Comparison of ENCODE assay signal across 8 cellular contexts in genomic region chr5:151051931-151052608, GRCh38. TPM values are rescaled to one million over a fixed set of nuclear protein-coding genes. Genes with fewer than 3 reads are reported as not detected.
A peak's percentile ranks its signal among the peaks of the same experiment; 100 is the strongest.
DNase-seq lines count a peak whose midpoint lies in the region; ATAC-seq and TF ChIP-seq lines count a peak whose summit lies in the region.

No MANE protein-coding gene starts in this region.

- peaks cover 22 to 39% of the 10 kb centered on the region in 2 donors for H3K36me3 Mint-ChIP-seq in activated T-cell treated with anti-CD3 and anti-CD28 coated beads, Interleukin-2, amount 50 U/mL, for 72 hours (ENCODE audit: insufficient read depth in 2 of 2)

- peaks cover 5 to 34% (median 13%) of the 10 kb centered on the region in 4 donors for H3K4me1 ChIP-seq in transverse colon

- no peak for TF ChIP-seq EP300 in transverse colon (IDR thresholded peaks at IDR 0.05; ENCODE audit: low read depth)

- H3K9me3 Mint-ChIP-seq in activated T-cell treated with anti-CD3 and anti-CD28 coated beads, Interleukin-2, amount 50 U/mL, for 72 hours = no peaks in the 10 kb centered on the region

- TF ChIP-seq POLR2A in transverse colon (IDR thresholded peaks at IDR 0.05) = no peak

- peaks cover 28% of the 10 kb centered on the region for H3K4me1 Mint-ChIP-seq in activated T-cell treated with anti-CD3 and anti-CD28 coated beads, Interleukin-2, amount 50 U/mL, for 72 hours (ENCODE audit: low read depth)

- H3K27ac ChIP-seq in VCaP = no peak overlapping the region
- peak overlapping the region; percentile 15 to 82 (median 43) for H3K27ac ChIP-seq in transverse colon

- no peak overlapping the region for H3K4me3 ChIP-seq in transverse colon

- in situ Hi-C loops in transverse colon (cut with MboI; ENCODE audit: low pct_ligation_motif_present in 1 of 4, low pct_unique_long_range_greater_than_20kb in 1 of 4, low sequenced_read_pairs in 3 of 4) = loop anchor here (5.0 to 10.0 kb wide), 2 partner anchors 63 to 65 kb away; no protein-coding TSS in a partner anchor

- peak; percentile 22 to 24 for ATAC-seq in activated T-cell treated with anti-CD3 and anti-CD28 coated beads, Interleukin-2, amount 50 U/mL, for 72 hours (replicated peaks in 1 of 2)
- peak; percentile 8 for ATAC-seq in left lobe of liver

- peaks cover 0 to 39% (median 18%) of the 10 kb centered on the region in 4 donors for H3K36me3 ChIP-seq in transverse colon

- peak overlapping the region; percentile 82 for H3K27ac Mint-ChIP-seq in activated T-cell treated with anti-CD3 and anti-CD28 coated beads, Interleukin-2, amount 50 U/mL, for 72 hours

- H3K9me3 ChIP-seq in transverse colon = no peaks in the 10 kb centered on the region

- H3K27me3 ChIP-seq in transverse colon = no peaks in the 10 kb centered on the region

- intact Hi-C loops in transverse colon (cut with DNase I; ENCODE audit: low total_unique reads) = loop anchor here (2.0 kb wide), 1 partner anchor 63 kb away; no protein-coding TSS in a partner anchor

- no peak overlapping the region for H3K4me3 Mint-ChIP-seq in activated T-cell treated with anti-CD3 and anti-CD28 coated beads, Interleukin-2, amount 50 U/mL, for 72 hours

- TF ChIP-seq CTCF in VCaP (conservative IDR thresholded peaks at IDR 0.05) = peak; percentile 36
- TF ChIP-seq CTCF in transverse colon (IDR thresholded peaks at IDR 0.05) = no peak

- 73 to 78% methylated on average over 2 to 10 of the region's 10 CpGs for WGBS in transverse colon (ENCODE audit: low coverage in 1 of 2), 2 donors

- DNase-seq in activated T-cell treated with anti-CD3 and anti-CD28 coated beads, Interleukin-2, amount 50 U/mL, for 72 hours = no peak
- DNase-seq in activated T-cell treated with anti-CD3 and anti-CD28 coated beads, Interleukin-2, amount 50 U/mL, for 1 hour = no peak
- DNase-seq in left lobe of liver (ENCODE audit: low spot score) (no peak), transverse colon (no peak), NCI-H446 treated with DMSO at 0.1 percent for 48 hours (lab: John Stamatoyannopoulos, UW) (no peak), NOMO-1 treated with DMSO at 0.1 percent for 48 hours (lab: John Stamatoyannopoulos, UW; ENCODE audit: unreplicated experiment) (no peak), SIG-M5 treated with dmso at 0.1 percent for 504 hours (lab: John Stamatoyannopoulos, UW; ENCODE audit: unreplicated experiment) (no peak)

- no peaks in the 10 kb centered on the region for H3K27me3 Mint-ChIP-seq in activated T-cell treated with anti-CD3 and anti-CD28 coated beads, Interleukin-2, amount 50 U/mL, for 72 hours (ENCODE audit: low read depth)

RNA-seq across cellular contexts. Expression of gene TNIP1, which starts 28.8 kb away (rescaled TPM):
- 100 to 1,000 TPM; 358 to 420 TPM for total RNA-seq in activated T-cell treated with anti-CD3 and anti-CD28 coated beads, Interleukin-2, amount 50 U/mL, for 72 hours
- total RNA-seq in left lobe of liver (74.5 TPM), transverse colon (100 to 1,000 TPM in 3 of 4 donors, 10 to 100 TPM in 1; 63.9 to 296 (median 223) TPM)

RNA-seq across cellular contexts. Expression of gene GPX3, which starts 31.7 kb away (rescaled TPM):
- not detected for total RNA-seq in activated T-cell treated with anti-CD3 and anti-CD28 coated beads, Interleukin-2, amount 50 U/mL, for 72 hours
- 199 TPM for total RNA-seq in left lobe of liver
- 100 to 1,000 TPM; 252 to 758 (median 352) TPM for total RNA-seq in transverse colon

Comparison
In these comparisons a context has a peak if more than half of its experiments do, and no peak if none do; other contexts are left out.
1. RNA of gene GPX3, which starts 31.7 kb away (total RNA-seq): 252 to 758 TPM in transverse colon and 199 TPM in left lobe of liver (single experiment); not detected in activated T-cell treated with anti-CD3 and anti-CD28 coated beads, Interleukin-2, amount 50 U/mL, for 72 hours; every median in the first group is over 100 times any median in the second.